In genomic region chr10:92405006-92405924, GRCh38 we compare ENCODE assay signal across 25 cellular contexts.
DNase-seq lines count a peak whose midpoint lies in the region; ATAC-seq and TF ChIP-seq lines count a peak whose summit lies in the region.
"Had no signal": no experiment of that assay in that cellular context is flagged by ENCODE, and none has a peak within 500 bp of the region (broad histone marks: within the 10 kb centered on the region; RNA-seq: fewer than 3 reads in every experiment).

No MANE protein-coding gene starts in this region.

- no peak overlapping the region for H3K4me3 ChIP-seq in RWPE2 (ENCODE audit: severe bottlenecking)
- H3K4me3 ChIP-seq in smooth muscle cell = no peak overlapping the region
- H3K4me3 ChIP-seq: skin epidermis, tibial artery had no signal

- no peaks in the 10 kb centered on the region for H4K20me1 ChIP-seq in smooth muscle cell (ENCODE audit: low read depth)

- H3K27me3 ChIP-seq in RWPE2 (ENCODE audit: insufficient read depth, poor library complexity, severe bottlenecking) (no peaks in the 10 kb centered on the region), smooth muscle cell (ENCODE audit: low read depth) (no peaks in the 10 kb centered on the region)
- H3K27me3 ChIP-seq: tibial artery had no signal

- ATAC-seq in RWPE2 (ENCODE audit: low read depth) (peak; percentile 17; the same call in 1 of the 3 replicates), HG02885 (IDR thresholded peaks at IDR 0.05; ENCODE audit: poor library complexity, unreplicated experiment) (no peak)
- ATAC-seq: left lobe of liver had no signal

- WGBS in smooth muscle cell (ENCODE audit: low lambda C conversion rate) = 52% methylated on average over 11 of the region's 11 CpGs

- H3K9me3 ChIP-seq in RWPE2 (ENCODE audit: severe bottlenecking) (no peaks in the 10 kb centered on the region), smooth muscle cell (replicated peaks; ENCODE audit: low read depth) (no peaks in the 10 kb centered on the region)
- H3K9me3 ChIP-seq: tibial artery had no signal

- peak overlapping the region; percentile 29 for H3K4me2 ChIP-seq in smooth muscle cell

- H3K4me1 ChIP-seq in RWPE2 (ENCODE audit: insufficient read depth, poor library complexity, severe bottlenecking) (peaks cover 7% of the 10 kb centered on the region), smooth muscle cell (ENCODE audit: low read depth) (peaks cover 7% of the 10 kb centered on the region)
- H3K4me1 ChIP-seq: tibial artery had no signal

- peak; percentile 48 for DNase-seq in NCI-H1436 (lab: John Stamatoyannopoulos, UW)
- DNase-seq in NCI-H1436 treated with DMSO at 0.1 percent for 48 hours (lab: John Stamatoyannopoulos, UW) = no peak
- DNase-seq in RWPE2 (ENCODE audit: low spot score) = no peak
- DNase-seq in islet precursor cell = peak; percentile 61
- no peak for DNase-seq in smooth muscle cell (lab: John Stamatoyannopoulos, UW; ENCODE audit: unreplicated experiment)
- DNase-seq in GM20000 (ENCODE audit: low spot score) = no peak
- no peak for DNase-seq in NCI-H2227 treated with DMSO at 0.1 percent for 48 hours (lab: John Stamatoyannopoulos, UW)
- DNase-seq: activated CD4-positive, alpha-beta T cell treated with anti-CD3 and anti-CD28 coated beads for 1 hour; activated naive CD4-positive, alpha-beta T cell treated with anti-CD3 and anti-CD28 coated beads, Interleukin-2, amount 10 ng/mL, durations not matched to agents 7 days and 5 days; activated T-cell treated with anti-CD3 and anti-CD28 coated beads, Interleukin-2, amount 50 U/mL, for 1 hour; AML-193; amygdala; cortex of kidney; DMS79; HFFc6; NCI-H1092; NCI-H2029; NCI-H510A treated with DMSO at 0.1 percent for 48 hours; stimulated activated CD4-positive, alpha-beta T cell treated with anti-CD3 and anti-CD28 coated beads, Interleukin-2, amount 100 ng/mL, for 48 hours; stimulated activated naive CD4-positive, alpha-beta T cell treated with Interleukin-2 at 50 U/mL for 16 hours; tibial artery had no signal

- H3K36me3 ChIP-seq in RWPE2 (ENCODE audit: low read depth) (no peaks in the 10 kb centered on the region), smooth muscle cell (ENCODE audit: low read depth) (no peaks in the 10 kb centered on the region)
- H3K36me3 ChIP-seq: tibial artery had no signal

- H2AFZ ChIP-seq in smooth muscle cell (ENCODE audit: low read depth) = no peak overlapping the region

- no peak overlapping the region for H3K9ac ChIP-seq in smooth muscle cell (ENCODE audit: low read depth)

- TF ChIP-seq CTCF in RWPE2 (IDR thresholded peaks at IDR 0.05; ENCODE audit: poor library complexity, severe bottlenecking) (no peak), smooth muscle cell (IDR thresholded peaks at IDR 0.05; ENCODE audit: borderline replicate concordance, insufficient read depth, poor library complexity, severe bottlenecking) (no peak), GM20000 (IDR thresholded peaks at IDR 0.05; ENCODE audit: extremely low read depth, missing control alignments) (no peak)

- H3K27ac ChIP-seq in RWPE2 (ENCODE audit: poor library complexity, severe bottlenecking) (no peak overlapping the region), smooth muscle cell (ENCODE audit: low read depth) (no peak overlapping the region)
- H3K27ac ChIP-seq: 22Rv1, skin epidermis, tibial artery had no signal

- peaks cover 4% of the 10 kb centered on the region for H3F3A ChIP-seq in smooth muscle cell (ENCODE audit: low read depth)

- H3K79me2 ChIP-seq in smooth muscle cell (ENCODE audit: low read depth) = no peaks in the 10 kb centered on the region

Comparison
In these comparisons a context has a peak if more than half of its experiments do, and no peak if none do; other contexts are left out.
1. DNase-seq: peak in NCI-H1436 (single experiment) and islet precursor cell (single experiment); none in NCI-H1436 treated with DMSO at 0.1 percent for 48 hours (single experiment), RWPE2 (single experiment), smooth muscle cell (single experiment), GM20000 (single experiment) and NCI-H2227 treated with DMSO at 0.1 percent for 48 hours (single experiment).